ENCODE assay signal across 1 cellular context in genomic region chr14:99181804-99182520, GRCh38.
TF ChIP-seq lines count a peak whose summit lies in the region.

No MANE protein-coding gene starts in this region.

TF ChIP-seq in HepG2, 621 proteins besides CTCF, POLR2A, EP300 and RAD21 (continued from another document):
- TF ChIP-seq, protein P1, sequence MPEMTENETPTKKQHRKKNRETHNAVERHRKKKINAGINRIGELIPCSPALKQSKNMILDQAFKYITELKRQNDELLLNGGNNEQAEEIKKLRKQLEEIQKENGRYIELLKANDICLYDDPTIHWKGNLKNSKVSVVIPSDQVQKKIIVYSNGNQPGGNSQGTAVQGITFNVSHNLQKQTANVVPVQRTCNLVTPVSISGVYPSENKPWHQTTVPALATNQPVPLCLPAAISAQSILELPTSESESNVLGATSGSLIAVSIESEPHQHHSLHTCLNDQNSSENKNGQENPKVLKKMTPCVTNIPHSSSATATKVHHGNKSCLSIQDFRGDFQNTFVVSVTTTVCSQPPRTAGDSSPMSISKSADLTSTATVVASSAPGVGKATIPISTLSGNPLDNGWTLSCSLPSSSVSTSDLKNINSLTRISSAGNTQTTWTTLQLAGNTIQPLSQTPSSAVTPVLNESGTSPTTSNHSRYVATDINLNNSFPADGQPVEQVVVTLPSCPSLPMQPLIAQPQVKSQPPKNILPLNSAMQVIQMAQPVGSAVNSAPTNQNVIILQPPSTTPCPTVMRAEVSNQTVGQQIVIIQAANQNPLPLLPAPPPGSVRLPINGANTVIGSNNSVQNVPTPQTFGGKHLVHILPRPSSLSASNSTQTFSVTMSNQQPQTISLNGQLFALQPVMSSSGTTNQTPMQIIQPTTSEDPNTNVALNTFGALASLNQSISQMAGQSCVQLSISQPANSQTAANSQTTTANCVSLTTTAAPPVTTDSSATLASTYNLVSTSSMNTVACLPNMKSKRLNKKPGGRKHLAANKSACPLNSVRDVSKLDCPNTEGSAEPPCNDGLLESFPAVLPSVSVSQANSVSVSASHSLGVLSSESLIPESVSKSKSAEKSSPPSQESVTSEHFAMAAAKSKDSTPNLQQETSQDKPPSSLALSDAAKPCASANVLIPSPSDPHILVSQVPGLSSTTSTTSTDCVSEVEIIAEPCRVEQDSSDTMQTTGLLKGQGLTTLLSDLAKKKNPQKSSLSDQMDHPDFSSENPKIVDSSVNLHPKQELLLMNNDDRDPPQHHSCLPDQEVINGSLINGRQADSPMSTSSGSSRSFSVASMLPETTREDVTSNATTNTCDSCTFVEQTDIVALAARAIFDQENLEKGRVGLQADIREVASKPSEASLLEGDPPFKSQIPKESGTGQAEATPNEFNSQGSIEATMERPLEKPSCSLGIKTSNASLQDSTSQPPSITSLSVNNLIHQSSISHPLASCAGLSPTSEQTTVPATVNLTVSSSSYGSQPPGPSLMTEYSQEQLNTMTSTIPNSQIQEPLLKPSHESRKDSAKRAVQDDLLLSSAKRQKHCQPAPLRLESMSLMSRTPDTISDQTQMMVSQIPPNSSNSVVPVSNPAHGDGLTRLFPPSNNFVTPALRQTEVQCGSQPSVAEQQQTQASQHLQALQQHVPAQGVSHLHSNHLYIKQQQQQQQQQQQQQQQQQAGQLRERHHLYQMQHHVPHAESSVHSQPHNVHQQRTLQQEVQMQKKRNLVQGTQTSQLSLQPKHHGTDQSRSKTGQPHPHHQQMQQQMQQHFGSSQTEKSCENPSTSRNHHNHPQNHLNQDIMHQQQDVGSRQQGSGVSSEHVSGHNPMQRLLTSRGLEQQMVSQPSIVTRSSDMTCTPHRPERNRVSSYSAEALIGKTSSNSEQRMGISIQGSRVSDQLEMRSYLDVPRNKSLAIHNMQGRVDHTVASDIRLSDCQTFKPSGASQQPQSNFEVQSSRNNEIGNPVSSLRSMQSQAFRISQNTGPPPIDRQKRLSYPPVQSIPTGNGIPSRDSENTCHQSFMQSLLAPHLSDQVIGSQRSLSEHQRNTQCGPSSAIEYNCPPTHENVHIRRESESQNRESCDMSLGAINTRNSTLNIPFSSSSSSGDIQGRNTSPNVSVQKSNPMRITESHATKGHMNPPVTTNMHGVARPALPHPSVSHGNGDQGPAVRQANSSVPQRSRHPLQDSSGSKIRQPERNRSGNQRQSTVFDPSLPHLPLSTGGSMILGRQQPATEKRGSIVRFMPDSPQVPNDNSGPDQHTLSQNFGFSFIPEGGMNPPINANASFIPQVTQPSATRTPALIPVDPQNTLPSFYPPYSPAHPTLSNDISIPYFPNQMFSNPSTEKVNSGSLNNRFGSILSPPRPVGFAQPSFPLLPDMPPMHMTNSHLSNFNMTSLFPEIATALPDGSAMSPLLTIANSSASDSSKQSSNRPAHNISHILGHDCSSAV (CRISPR knock-in tag; IDR thresholded peaks at IDR 0.05; ENCODE audit: borderline replicate concordance) = no peak
- TF ChIP-seq REPIN1 (CRISPR knock-in tag; IDR thresholded peaks at IDR 0.05; ENCODE audit: borderline replicate concordance, low read depth) (no peak), ARID3A (IDR thresholded peaks at IDR 0.05; ENCODE audit: low read depth, low read length) (no peak), ATF7 (IDR thresholded peaks at IDR 0.05) (peak; percentile 51), ATF7 (CRISPR knock-in tag; IDR thresholded peaks at IDR 0.05) (no peak), RORA (CRISPR knock-in tag; IDR thresholded peaks at IDR 0.05) (no peak), KDM3A (CRISPR knock-in tag; IDR thresholded peaks at IDR 0.05; ENCODE audit: low read depth) (no peak), SMARCE1 (IDR thresholded peaks at IDR 0.05; ENCODE audit: borderline replicate concordance) (no peak), TRIM24 (CRISPR knock-in tag; IDR thresholded peaks at IDR 0.05) (no peak), ZNF629 (CRISPR knock-in tag; conservative IDR thresholded peaks at IDR 0.05) (peak; percentile 37; the same call in 1 of the 2 replicates), U2AF2 (IDR thresholded peaks at IDR 0.05; ENCODE audit: low read depth, low read length) (no peak), NCOA1 (CRISPR knock-in tag; IDR thresholded peaks at IDR 0.05) (no peak), NR0B2 (CRISPR knock-in tag; IDR thresholded peaks at IDR 0.05) (no peak), ZNF644 (CRISPR knock-in tag; IDR thresholded peaks at IDR 0.05; ENCODE audit: low read depth) (no peak), CREB1 (IDR thresholded peaks at IDR 0.05) (peak; percentile 90), CREB1 (CRISPR knock-in tag; IDR thresholded peaks at IDR 0.05) (no peak), KDM4B (CRISPR knock-in tag; IDR thresholded peaks at IDR 0.05) (no peak), PLRG1 (conservative IDR thresholded peaks at IDR 0.05) (no peak), ZFX (CRISPR knock-in tag; IDR thresholded peaks at IDR 0.05; ENCODE audit: low read depth) (no peak), ZNF263 (CRISPR knock-in tag; IDR thresholded peaks at IDR 0.05) (no peak), FOXM1 (CRISPR knock-in tag; IDR thresholded peaks at IDR 0.05) (no peak), CBFB (CRISPR knock-in tag; IDR thresholded peaks at IDR 0.05) (no peak)
- TF ChIP-seq, protein P2, sequence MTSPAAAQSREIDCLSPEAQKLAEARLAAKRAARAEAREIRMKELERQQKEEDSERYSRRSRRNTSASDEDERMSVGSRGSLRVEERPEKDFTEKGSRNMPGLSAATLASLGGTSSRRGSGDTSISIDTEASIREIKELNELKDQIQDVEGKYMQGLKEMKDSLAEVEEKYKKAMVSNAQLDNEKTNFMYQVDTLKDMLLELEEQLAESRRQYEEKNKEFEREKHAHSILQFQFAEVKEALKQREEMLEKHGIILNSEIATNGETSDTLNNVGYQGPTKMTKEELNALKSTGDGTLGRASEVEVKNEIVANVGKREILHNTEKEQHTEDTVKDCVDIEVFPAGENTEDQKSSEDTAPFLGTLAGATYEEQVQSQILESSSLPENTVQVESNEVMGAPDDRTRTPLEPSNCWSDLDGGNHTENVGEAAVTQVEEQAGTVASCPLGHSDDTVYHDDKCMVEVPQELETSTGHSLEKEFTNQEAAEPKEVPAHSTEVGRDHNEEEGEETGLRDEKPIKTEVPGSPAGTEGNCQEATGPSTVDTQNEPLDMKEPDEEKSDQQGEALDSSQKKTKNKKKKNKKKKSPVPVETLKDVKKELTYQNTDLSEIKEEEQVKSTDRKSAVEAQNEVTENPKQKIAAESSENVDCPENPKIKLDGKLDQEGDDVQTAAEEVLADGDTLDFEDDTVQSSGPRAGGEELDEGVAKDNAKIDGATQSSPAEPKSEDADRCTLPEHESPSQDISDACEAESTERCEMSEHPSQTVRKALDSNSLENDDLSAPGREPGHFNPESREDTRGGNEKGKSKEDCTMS (CRISPR knock-in tag; conservative IDR thresholded peaks at IDR 0.05) = no peak
- TF ChIP-seq, protein P3, sequence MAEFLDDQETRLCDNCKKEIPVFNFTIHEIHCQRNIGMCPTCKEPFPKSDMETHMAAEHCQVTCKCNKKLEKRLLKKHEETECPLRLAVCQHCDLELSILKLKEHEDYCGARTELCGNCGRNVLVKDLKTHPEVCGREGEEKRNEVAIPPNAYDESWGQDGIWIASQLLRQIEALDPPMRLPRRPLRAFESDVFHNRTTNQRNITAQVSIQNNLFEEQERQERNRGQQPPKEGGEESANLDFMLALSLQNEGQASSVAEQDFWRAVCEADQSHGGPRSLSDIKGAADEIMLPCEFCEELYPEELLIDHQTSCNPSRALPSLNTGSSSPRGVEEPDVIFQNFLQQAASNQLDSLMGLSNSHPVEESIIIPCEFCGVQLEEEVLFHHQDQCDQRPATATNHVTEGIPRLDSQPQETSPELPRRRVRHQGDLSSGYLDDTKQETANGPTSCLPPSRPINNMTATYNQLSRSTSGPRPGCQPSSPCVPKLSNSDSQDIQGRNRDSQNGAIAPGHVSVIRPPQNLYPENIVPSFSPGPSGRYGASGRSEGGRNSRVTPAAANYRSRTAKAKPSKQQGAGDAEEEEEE (CRISPR knock-in tag; IDR thresholded peaks at IDR 0.05; ENCODE audit: borderline replicate concordance) = no peak
- TF ChIP-seq, protein P4, sequence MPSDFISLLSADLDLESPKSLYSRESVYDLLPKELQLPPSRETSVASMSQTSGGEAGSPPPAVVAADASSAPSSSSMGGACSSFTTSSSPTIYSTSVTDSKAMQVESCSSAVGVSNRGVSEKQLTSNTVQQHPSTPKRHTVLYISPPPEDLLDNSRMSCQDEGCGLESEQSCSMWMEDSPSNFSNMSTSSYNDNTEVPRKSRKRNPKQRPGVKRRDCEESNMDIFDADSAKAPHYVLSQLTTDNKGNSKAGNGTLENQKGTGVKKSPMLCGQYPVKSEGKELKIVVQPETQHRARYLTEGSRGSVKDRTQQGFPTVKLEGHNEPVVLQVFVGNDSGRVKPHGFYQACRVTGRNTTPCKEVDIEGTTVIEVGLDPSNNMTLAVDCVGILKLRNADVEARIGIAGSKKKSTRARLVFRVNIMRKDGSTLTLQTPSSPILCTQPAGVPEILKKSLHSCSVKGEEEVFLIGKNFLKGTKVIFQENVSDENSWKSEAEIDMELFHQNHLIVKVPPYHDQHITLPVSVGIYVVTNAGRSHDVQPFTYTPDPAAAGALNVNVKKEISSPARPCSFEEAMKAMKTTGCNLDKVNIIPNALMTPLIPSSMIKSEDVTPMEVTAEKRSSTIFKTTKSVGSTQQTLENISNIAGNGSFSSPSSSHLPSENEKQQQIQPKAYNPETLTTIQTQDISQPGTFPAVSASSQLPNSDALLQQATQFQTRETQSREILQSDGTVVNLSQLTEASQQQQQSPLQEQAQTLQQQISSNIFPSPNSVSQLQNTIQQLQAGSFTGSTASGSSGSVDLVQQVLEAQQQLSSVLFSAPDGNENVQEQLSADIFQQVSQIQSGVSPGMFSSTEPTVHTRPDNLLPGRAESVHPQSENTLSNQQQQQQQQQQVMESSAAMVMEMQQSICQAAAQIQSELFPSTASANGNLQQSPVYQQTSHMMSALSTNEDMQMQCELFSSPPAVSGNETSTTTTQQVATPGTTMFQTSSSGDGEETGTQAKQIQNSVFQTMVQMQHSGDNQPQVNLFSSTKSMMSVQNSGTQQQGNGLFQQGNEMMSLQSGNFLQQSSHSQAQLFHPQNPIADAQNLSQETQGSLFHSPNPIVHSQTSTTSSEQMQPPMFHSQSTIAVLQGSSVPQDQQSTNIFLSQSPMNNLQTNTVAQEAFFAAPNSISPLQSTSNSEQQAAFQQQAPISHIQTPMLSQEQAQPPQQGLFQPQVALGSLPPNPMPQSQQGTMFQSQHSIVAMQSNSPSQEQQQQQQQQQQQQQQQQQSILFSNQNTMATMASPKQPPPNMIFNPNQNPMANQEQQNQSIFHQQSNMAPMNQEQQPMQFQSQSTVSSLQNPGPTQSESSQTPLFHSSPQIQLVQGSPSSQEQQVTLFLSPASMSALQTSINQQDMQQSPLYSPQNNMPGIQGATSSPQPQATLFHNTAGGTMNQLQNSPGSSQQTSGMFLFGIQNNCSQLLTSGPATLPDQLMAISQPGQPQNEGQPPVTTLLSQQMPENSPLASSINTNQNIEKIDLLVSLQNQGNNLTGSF (CRISPR knock-in tag; IDR thresholded peaks at IDR 0.05) = no peak
- TF ChIP-seq, protein P5, sequence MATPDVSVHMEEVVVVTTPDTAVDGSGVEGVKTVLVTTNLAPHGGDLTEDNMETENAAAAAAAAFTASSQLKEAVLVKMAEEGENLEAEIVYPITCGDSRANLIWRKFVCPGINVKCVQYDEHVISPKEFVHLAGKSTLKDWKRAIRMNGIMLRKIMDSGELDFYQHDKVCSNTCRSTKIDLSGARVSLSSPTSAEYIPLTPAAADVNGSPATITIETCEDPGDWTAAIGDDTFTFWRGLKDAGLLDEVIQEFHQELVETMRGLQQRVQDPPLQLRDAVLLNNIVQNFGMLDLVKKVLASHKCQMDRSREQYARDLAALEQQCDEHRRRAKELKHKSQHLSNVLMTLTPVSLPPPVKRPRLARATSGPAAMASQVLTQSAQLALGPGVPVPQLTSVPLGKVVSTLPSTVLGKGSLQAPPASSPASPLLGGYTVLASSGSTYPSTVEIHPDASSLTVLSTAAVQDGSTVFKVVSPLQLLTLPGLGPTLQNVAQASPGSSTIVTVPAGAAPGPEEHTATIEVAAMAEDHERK (CRISPR knock-in tag; IDR thresholded peaks at IDR 0.05; ENCODE audit: low read depth) = no peak
